Comparison of ENCODE assay signal across 8 cellular contexts in the genomic region with DNA sequence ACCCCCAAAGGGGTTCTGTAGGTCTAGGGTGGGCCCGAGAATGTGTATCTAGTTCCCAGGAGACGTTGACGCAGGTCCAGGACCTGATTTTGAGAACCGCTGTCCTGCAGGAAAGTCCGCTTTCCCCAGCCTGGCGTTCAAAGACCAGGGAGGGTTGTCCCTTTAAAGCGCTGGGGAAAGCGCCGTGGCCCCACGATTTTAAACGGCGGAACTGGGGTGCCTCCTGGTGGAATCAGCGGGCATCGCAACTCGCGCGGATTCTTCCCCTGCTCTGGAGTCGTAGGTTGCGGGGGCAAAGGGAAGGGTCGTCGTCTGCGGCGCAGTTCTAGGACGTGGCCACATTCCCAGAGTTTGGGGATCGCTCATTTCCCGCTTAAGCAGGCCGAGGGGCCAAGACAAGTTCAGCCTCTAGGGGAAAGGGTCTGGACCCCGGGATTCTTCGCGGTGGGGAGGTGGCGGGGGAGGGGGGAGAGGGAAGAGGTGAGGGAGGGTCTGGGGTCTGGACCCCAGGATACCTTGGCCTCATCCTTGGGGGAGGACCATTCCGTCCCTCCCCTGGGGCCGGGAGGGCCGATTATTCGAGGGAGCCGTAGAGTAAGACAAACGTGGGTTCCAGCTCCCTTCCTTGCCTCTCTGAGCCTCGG. TPM values are rescaled to one million over a fixed set of nuclear protein-coding genes. Genes with fewer than 3 reads are reported as not detected.
DNase-seq lines count a peak whose midpoint lies in the region; ATAC-seq, FAIRE-seq and TF ChIP-seq lines count a peak whose summit lies in the region.

No MANE protein-coding gene starts in this region.

- intact Hi-C loops in gastrocnemius medialis (cut with DNase I; ENCODE audit: low total_unique reads) = loop anchor here (1.0 to 2.0 kb wide), 3 partner anchors 86 to 208 kb away; no protein-coding TSS in a partner anchor

- peak; percentile 89 for TF ChIP-seq CTCF in astrocyte of the cerebellum (IDR thresholded peaks at IDR 0.05; ENCODE audit: low read depth, low read length, missing control alignments)
- peak; percentile 81 to 91 (median 85) for TF ChIP-seq CTCF in gastrocnemius medialis (IDR thresholded peaks at IDR 0.05 in 4 of 5, conservative IDR thresholded peaks at IDR 0.05 in 1 of 5)

- ATAC-seq in gastrocnemius medialis = peak; percentile 71 to 75
- no peak for ATAC-seq in GM18502 (IDR thresholded peaks at IDR 0.05; ENCODE audit: poor library complexity, unreplicated experiment)
- no peak for ATAC-seq in HG02840 (IDR thresholded peaks at IDR 0.05; ENCODE audit: low FRiP score, unreplicated experiment)

- peaks cover 29 to 51% (median 39%) of the 10 kb centered on the region in 3 donors for H3K27me3 ChIP-seq in gastrocnemius medialis

- no peaks in the 10 kb centered on the region for H3K9me3 ChIP-seq in gastrocnemius medialis

- H3K4me3 ChIP-seq in astrocyte of the cerebellum (ENCODE audit: low read depth, low read length) (peak overlapping the region; percentile 32), gastrocnemius medialis (peak overlapping the region; percentile 2 to 46 (median 26))

- peaks cover 0 to 15% of the 10 kb centered on the region in 2 donors for H3K4me1 ChIP-seq in gastrocnemius medialis

- in situ Hi-C loops in astrocyte of the cerebellum (cut with HindIII; ENCODE audit: low sequenced_read_pairs) (no loop called here), gastrocnemius medialis (cut with MboI; ENCODE audit: low sequenced_read_pairs in 4 of 4) (loop anchor here (5.0 to 25.0 kb wide), 5 partner anchors 83 to 203 kb away; a partner anchor contains a TSS)

- no peaks in the 10 kb centered on the region for H3K36me3 ChIP-seq in gastrocnemius medialis

- TF ChIP-seq POLR2A in gastrocnemius medialis (IDR thresholded peaks at IDR 0.05) = no peak

- peak; percentile 72 for FAIRE-seq in G401.6 (lab: Jason Lieb, UNC)

- no peak overlapping the region for H3K27ac ChIP-seq in gastrocnemius medialis

- peak; percentile 15 for DNase-seq in NCI-H1048 (lab: John Stamatoyannopoulos, UW)
- peak; percentile 73 for DNase-seq in T-helper 9 cell
- no peak for DNase-seq in astrocyte of the cerebellum (ENCODE audit: low read depth)
- peak in 48 of 51 donors; percentile 16 to 86 (median 60) for DNase-seq in hypothalamus (lab: John Stamatoyannopoulos, UW)
- DNase-seq in gastrocnemius medialis = peak; percentile 45 to 51

RNA-seq across cellular contexts. Expression of a gene that starts 7.7 kb away (rescaled TPM):
- total RNA-seq in gastrocnemius medialis = under 1 TPM; 0.07 to 0.18 (median 0.15) TPM

RNA-seq across cellular contexts. Expression of a gene that starts 16.6 kb away (rescaled TPM):
- total RNA-seq in gastrocnemius medialis = under 1 TPM in 3 of 4 donors, not detected in 1; 0.13 to 0.83 (median 0.60) TPM

RNA-seq across cellular contexts. Expression of a gene that starts 59.2 kb away (rescaled TPM):
- not detected for total RNA-seq in gastrocnemius medialis

Comparison
In these comparisons a context has a peak if more than half of its experiments do, and no peak if none do; other contexts are left out.
1. ATAC-seq: peak in gastrocnemius medialis (2 of 2); none in GM18502 (single experiment) and HG02840 (single experiment).